8 cellular contexts compared by ENCODE assay signal in the genomic region with DNA sequence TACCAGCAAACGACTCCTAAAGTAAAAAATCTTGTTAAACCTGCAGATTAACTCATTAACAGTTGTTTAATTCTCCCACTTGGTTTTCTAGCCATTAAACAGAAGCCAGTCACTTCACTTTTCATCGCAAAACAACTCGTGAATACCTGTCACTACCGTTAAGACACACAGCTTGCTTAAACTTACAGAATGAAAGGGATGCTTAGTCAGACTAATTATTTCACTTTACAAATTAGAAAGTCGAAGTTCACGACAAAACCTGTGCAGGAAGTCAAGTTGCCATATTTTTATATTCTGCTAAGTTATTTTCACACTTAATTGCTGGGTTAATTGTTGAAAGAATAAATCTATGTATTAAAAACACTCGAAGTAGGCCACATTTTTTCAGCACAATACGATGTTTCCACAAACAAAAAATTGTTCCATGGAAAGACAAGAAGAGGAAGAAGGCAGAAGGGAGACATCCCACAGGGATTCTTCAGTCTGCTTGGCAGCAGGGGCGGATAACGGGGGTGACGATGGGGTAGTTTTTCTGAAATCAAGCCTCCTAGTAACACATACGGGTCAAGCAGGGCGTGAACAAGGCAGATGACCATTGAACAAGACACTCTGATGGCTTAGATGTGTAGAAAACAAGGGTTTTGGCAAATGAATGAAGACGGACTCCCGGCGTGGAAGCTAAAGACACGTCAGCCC. TPM values are rescaled to one million over a fixed set of nuclear protein-coding genes. Genes with fewer than 3 reads are reported as not detected.
A peak's percentile ranks its signal among the peaks of the same experiment; 100 is the strongest.
DNase-seq lines count a peak whose midpoint lies in the region; ATAC-seq, FAIRE-seq and TF ChIP-seq lines count a peak whose summit lies in the region.

No MANE protein-coding gene starts in this region.

- POLR2A ChIA-PET in A549 (lab: Yijun Ruan, JAX): interaction anchor here (1.3 kb wide), 1 partner anchor 78 kb away, joined by 4 read pairs; the partner anchor contains the start of genes CAGE1 and RIOK1

- H3K9me3 ChIP-seq in A549: no peaks in the 10 kb centered on the region

- no peak for TF ChIP-seq EP300 in A549 (IDR thresholded peaks at IDR 0.05)

- CTCF ChIA-PET in A549 (lab: Yijun Ruan, JAX): interaction anchor here (1.0 kb wide), 1 partner anchor 102 kb away, joined by 3 read pairs; no protein-coding TSS in a partner anchor

- TF ChIP-seq RAD21 in A549 (conservative IDR thresholded peaks at IDR 0.05 in 1 of 2, IDR thresholded peaks at IDR 0.05 in 1 of 2): no peak

- TF ChIP-seq POLR2A in A549 (IDR thresholded peaks at IDR 0.05; ENCODE audit: low read length): no peak

- no peak for FAIRE-seq in A549 (lab: Jason Lieb, UNC)

- ATAC-seq in A549: peak; percentile 8 to 21; a peak in 3 of 6 replicates
- ATAC-seq in GM18907 (IDR thresholded peaks at IDR 0.05; ENCODE audit: unreplicated experiment): peak; percentile 3
- no peak for ATAC-seq in GM18870 (IDR thresholded peaks at IDR 0.05; ENCODE audit: unreplicated experiment)

- DNase-seq in A549 (ENCODE audit: low read depth in 1 of 2, low spot score in 1 of 2): peak in 1 of 2 experiments; percentile 6
- peak; percentile 64 for DNase-seq in OCI-M1 (lab: John Stamatoyannopoulos, UW)
- DNase-seq in midbrain (lab: John Stamatoyannopoulos, UW): peak; percentile 42
- DNase-seq in epidermal melanocyte (ENCODE audit: insufficient read length, low spot score): no peak
- DNase-seq in NK-92 treated with Interleukin-12 subunit alpha and Interleukin-12 subunit beta, amount 100 ng/mL, for 24 hours (lab: John Stamatoyannopoulos, UW): no peak

- TF ChIP-seq CTCF in A549 (IDR thresholded peaks at IDR 0.05): no peak

- WGBS in A549 (ENCODE audit: missing lambda C conversion rate): under 1% methylated on average over 17 of the region's 17 CpGs

- peak overlapping the region; percentile 100 for H3K4me3 ChIP-seq in A549

- H3K4me1 ChIP-seq in A549: peaks cover 17% of the 10 kb centered on the region

- H3K4me2 ChIP-seq in A549: peak overlapping the region; percentile 93

- H3K27ac ChIP-seq in A549 (peak overlapping the region; percentile 98 to 99), cingulate gyrus (ENCODE audit: low read depth, low read length) (peak overlapping the region; percentile 75)

TF ChIP-seq in A549, 52 proteins besides CTCF, POLR2A, EP300 and RAD21:
- TF ChIP-seq ZNF302 (CRISPR knock-in tag; IDR thresholded peaks at IDR 0.05): no peak
- no peak for TF ChIP-seq ATOH8 (CRISPR knock-in tag; IDR thresholded peaks at IDR 0.05; ENCODE audit: low read depth)
- TF ChIP-seq TP53 (CRISPR knock-in tag; IDR thresholded peaks at IDR 0.05): no peak
- no peak for TF ChIP-seq RFX5 (IDR thresholded peaks at IDR 0.05)
- TF ChIP-seq, protein P1, sequence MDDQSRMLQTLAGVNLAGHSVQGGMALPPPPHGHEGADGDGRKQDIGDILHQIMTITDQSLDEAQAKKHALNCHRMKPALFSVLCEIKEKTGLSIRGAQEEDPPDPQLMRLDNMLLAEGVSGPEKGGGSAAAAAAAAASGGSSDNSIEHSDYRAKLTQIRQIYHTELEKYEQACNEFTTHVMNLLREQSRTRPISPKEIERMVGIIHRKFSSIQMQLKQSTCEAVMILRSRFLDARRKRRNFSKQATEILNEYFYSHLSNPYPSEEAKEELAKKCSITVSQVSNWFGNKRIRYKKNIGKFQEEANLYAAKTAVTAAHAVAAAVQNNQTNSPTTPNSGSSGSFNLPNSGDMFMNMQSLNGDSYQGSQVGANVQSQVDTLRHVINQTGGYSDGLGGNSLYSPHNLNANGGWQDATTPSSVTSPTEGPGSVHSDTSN (IDR thresholded peaks at IDR 0.05): no peak
- no peak for TF ChIP-seq CHD2 (IDR thresholded peaks at IDR 0.05; ENCODE audit: low read length, partially characterized antibody)
- no peak for TF ChIP-seq FOSB (CRISPR knock-in tag; IDR thresholded peaks at IDR 0.05)
- no peak for TF ChIP-seq RCOR1 (IDR thresholded peaks at IDR 0.05; ENCODE audit: low read depth, low read length)
- TF ChIP-seq, protein P2, sequence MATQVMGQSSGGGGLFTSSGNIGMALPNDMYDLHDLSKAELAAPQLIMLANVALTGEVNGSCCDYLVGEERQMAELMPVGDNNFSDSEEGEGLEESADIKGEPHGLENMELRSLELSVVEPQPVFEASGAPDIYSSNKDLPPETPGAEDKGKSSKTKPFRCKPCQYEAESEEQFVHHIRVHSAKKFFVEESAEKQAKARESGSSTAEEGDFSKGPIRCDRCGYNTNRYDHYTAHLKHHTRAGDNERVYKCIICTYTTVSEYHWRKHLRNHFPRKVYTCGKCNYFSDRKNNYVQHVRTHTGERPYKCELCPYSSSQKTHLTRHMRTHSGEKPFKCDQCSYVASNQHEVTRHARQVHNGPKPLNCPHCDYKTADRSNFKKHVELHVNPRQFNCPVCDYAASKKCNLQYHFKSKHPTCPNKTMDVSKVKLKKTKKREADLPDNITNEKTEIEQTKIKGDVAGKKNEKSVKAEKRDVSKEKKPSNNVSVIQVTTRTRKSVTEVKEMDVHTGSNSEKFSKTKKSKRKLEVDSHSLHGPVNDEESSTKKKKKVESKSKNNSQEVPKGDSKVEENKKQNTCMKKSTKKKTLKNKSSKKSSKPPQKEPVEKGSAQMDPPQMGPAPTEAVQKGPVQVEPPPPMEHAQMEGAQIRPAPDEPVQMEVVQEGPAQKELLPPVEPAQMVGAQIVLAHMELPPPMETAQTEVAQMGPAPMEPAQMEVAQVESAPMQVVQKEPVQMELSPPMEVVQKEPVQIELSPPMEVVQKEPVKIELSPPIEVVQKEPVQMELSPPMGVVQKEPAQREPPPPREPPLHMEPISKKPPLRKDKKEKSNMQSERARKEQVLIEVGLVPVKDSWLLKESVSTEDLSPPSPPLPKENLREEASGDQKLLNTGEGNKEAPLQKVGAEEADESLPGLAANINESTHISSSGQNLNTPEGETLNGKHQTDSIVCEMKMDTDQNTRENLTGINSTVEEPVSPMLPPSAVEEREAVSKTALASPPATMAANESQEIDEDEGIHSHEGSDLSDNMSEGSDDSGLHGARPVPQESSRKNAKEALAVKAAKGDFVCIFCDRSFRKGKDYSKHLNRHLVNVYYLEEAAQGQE (IDR thresholded peaks at IDR 0.05): no peak
- no peak for TF ChIP-seq KDM1A (IDR thresholded peaks at IDR 0.05; ENCODE audit: low read depth)
- no peak for TF ChIP-seq NFE2L2 (conservative IDR thresholded peaks at IDR 0.05; ENCODE audit: low read length)
- TF ChIP-seq, protein P3, sequence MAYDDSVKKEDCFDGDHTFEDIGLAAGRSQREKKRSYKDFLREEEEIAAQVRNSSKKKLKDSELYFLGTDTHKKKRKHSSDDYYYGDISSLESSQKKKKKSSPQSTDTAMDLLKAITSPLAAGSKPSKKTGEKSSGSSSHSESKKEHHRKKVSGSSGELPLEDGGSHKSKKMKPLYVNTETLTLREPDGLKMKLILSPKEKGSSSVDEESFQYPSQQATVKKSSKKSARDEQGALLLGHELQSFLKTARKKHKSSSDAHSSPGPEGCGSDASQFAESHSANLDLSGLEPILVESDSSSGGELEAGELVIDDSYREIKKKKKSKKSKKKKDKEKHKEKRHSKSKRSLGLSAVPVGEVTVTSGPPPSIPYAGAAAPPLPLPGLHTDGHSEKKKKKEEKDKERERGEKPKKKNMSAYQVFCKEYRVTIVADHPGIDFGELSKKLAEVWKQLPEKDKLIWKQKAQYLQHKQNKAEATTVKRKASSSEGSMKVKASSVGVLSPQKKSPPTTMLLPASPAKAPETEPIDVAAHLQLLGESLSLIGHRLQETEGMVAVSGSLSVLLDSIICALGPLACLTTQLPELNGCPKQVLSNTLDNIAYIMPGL (CRISPR knock-in tag; IDR thresholded peaks at IDR 0.05; ENCODE audit: borderline replicate concordance): no peak
- no peak for TF ChIP-seq CEBPB (IDR thresholded peaks at IDR 0.05)
- TF ChIP-seq, protein P4, sequence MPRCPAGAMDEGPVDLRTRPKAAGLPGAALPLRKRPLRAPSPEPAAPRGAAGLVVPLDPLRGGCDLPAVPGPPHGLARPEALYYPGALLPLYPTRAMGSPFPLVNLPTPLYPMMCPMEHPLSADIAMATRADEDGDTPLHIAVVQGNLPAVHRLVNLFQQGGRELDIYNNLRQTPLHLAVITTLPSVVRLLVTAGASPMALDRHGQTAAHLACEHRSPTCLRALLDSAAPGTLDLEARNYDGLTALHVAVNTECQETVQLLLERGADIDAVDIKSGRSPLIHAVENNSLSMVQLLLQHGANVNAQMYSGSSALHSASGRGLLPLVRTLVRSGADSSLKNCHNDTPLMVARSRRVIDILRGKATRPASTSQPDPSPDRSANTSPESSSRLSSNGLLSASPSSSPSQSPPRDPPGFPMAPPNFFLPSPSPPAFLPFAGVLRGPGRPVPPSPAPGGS (IDR thresholded peaks at IDR 0.05): no peak
- no peak for TF ChIP-seq CHD4 (IDR thresholded peaks at IDR 0.05; ENCODE audit: borderline replicate concordance)
- no peak for TF ChIP-seq ZC3H11A (IDR thresholded peaks at IDR 0.05)

RNA-seq across cellular contexts. Expression of gene SSR1, which starts 0.9 kb away (rescaled TPM):
- polyA plus RNA-seq in A549 (2011; rRNA removed): 171 and 201 TPM in 2 replicates
- 28.6 and 33.3 TPM in 2 replicates for polyA plus RNA-seq in A549 (2012; cell fraction: cytosol; rRNA removed)
- 9.7 and 14.4 TPM in 2 replicates for polyA plus RNA-seq in A549 (2012; cell fraction: nucleus; rRNA removed)
- polyA plus RNA-seq in A549 (2017; fragmentation: RNase III; extraction: RNeasy Plus Mini Kit Qiagen cat#74134 plus additional on column Dnase treatment): 84.8 to 91.0 TPM (median 87.0 TPM) in 3 replicates
- 47.7 and 52.5 TPM in 2 replicates for polyA minus RNA-seq in A549 (2011; rRNA and poly(A)+ RNA removed)

Comparison
In these comparisons a context has a peak if more than half of its experiments do, and no peak if none do; other contexts are left out.
1. DNase-seq: peak in OCI-M1 (single experiment) and midbrain (single experiment); none in epidermal melanocyte (single experiment) and NK-92 treated with Interleukin-12 subunit alpha and Interleukin-12 subunit beta, amount 100 ng/mL, for 24 hours (single experiment).